2 cellular contexts compared by ENCODE assay signal in the genomic region with DNA sequence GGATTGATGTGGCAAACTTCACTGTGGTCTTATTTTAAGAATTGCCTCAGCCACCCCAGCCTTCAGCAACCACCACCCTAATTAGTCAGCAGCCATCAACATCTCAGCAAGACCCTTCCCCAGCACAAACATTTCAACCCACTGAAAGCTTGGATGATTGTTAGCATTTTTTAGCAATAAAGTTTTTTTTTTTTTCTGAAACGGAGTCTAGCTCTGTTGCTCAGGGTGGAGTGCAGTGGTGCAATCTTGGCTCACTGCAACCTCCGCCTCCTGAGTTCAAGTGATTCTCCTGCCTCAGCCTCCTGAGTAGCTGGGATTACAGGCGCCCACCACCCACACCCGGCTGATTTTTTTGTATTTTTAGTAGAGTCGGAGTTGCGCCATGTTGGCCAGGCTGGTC.
TF ChIP-seq lines count a peak whose summit lies in the region.

No MANE protein-coding gene starts in this region.

TF ChIP-seq in K562, 482 proteins besides CTCF, POLR2A, EP300 and RAD21:
- TF ChIP-seq, protein P1, sequence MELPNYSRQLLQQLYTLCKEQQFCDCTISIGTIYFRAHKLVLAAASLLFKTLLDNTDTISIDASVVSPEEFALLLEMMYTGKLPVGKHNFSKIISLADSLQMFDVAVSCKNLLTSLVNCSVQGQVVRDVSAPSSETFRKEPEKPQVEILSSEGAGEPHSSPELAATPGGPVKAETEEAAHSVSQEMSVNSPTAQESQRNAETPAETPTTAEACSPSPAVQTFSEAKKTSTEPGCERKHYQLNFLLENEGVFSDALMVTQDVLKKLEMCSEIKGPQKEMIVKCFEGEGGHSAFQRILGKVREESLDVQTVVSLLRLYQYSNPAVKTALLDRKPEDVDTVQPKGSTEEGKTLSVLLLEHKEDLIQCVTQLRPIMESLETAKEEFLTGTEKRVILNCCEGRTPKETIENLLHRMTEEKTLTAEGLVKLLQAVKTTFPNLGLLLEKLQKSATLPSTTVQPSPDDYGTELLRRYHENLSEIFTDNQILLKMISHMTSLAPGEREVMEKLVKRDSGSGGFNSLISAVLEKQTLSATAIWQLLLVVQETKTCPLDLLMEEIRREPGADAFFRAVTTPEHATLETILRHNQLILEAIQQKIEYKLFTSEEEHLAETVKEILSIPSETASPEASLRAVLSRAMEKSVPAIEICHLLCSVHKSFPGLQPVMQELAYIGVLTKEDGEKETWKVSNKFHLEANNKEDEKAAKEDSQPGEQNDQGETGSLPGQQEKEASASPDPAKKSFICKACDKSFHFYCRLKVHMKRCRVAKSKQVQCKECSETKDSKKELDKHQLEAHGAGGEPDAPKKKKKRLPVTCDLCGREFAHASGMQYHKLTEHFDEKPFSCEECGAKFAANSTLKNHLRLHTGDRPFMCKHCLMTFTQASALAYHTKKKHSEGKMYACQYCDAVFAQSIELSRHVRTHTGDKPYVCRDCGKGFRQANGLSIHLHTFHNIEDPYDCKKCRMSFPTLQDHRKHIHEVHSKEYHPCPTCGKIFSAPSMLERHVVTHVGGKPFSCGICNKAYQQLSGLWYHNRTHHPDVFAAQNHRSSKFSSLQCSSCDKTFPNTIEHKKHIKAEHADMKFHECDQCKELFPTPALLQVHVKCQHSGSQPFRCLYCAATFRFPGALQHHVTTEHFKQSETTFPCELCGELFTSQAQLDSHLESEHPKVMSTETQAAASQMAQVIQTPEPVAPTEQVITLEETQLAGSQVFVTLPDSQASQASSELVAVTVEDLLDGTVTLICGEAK (IDR thresholded peaks at IDR 0.05): peak; percentile 88
- TF ChIP-seq, protein P1 (CRISPR knock-in tag; IDR thresholded peaks at IDR 0.05): peak; percentile 79

TF ChIP-seq in HepG2, 621 proteins besides CTCF, POLR2A, EP300 and RAD21:
- TF ChIP-seq, protein P1 (IDR thresholded peaks at IDR 0.05): peak; percentile 38; the same call in 1 of the 2 replicates
- TF ChIP-seq, protein P1 (CRISPR knock-in tag; IDR thresholded peaks at IDR 0.05): peak; percentile 86; the same call in 1 of the 2 replicates
- 0 out of 2 replicates have a peak, but pooled peaks have one; percentile 4 for TF ChIP-seq ZNF501 (CRISPR knock-in tag; IDR thresholded peaks at IDR 0.05)
